ENCODE assay signal across 20 cellular contexts in the genomic region with DNA sequence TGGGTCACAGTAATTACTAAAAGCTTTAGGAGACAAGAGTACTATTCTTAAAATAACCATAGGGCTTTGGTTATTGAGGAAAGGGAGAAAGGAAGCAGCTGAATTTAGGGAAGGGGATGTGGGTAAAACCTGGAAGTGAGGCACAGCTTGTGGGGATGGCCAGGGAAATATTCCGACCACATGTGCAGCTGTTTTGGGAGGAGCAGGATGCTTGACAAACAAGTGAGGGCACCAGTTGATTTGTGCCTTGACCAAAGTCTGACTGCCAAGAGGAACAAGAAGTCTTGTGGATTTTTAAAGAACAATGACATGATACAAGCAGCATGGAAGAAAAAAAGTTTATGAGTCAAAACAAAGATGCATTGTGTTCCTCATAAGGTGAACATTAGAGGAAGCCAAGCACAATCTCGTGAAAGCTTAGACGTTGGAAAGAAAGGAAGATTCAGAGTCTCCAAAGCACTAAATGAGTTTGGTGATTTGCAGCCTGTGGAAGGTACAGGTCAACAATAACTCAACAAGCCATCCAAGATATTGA.
"Had no signal": no experiment of that assay in that cellular context is flagged by ENCODE, and none has a peak within 500 bp of the region (broad histone marks: within the 10 kb centered on the region; RNA-seq: fewer than 3 reads in every experiment).

No MANE protein-coding gene starts in this region.

- H3K4me3 ChIP-seq: adrenal gland, breast epithelium, gastroesophageal sphincter, heart left ventricle, left lung, transverse colon, vagina had no signal

- H3K9me3 ChIP-seq: adrenal gland, breast epithelium, gastroesophageal sphincter, heart left ventricle, left lung, transverse colon, vagina had no signal

- H3K4me1 ChIP-seq: adrenal gland, breast epithelium, gastroesophageal sphincter, heart left ventricle, left lung, transverse colon, vagina had no signal

- DNase-seq: activated CD4-positive, alpha-beta T cell treated with anti-CD3 and anti-CD28 coated beads for 1 hour; activated CD4-positive, alpha-beta T cell treated with anti-CD3 and anti-CD28 coated beads, Interleukin-2, amount 50 U/mL, for 4 hours; activated gamma-delta T cell; adrenal gland; effector CD4-positive, alpha-beta T cell; heart left ventricle; left lung; naive B cell; small intestine; stimulated activated CD4-positive, alpha-beta T cell treated with anti-CD3 and anti-CD28 coated beads, Interleukin-15, amount 100 ng/mL, for 24 hours; stimulated activated CD4-positive, alpha-beta T cell treated with anti-CD3 and anti-CD28 coated beads, Interleukin-2, amount 100 ng/mL, for 48 hours; transverse colon; WERI-Rb-1 had no signal

- H3K27ac Mint-ChIP-seq: activated naive CD4-positive, alpha-beta T cell treated with anti-CD3 and anti-CD28 coated beads, Interleukin-2, amount 50 U/mL, for 72 hours; stimulated activated naive CD8-positive, alpha-beta T cell treated with anti-CD3 and anti-CD28 coated beads, Interleukin-15, Interleukin-2, amounts not matched to agents 100 ng/mL and 50 ng/mL, for 24 hours had no signal

- H3K4me1 Mint-ChIP-seq: naive B cell, neural crest cell had no signal

- H3K36me3 Mint-ChIP-seq: activated naive CD4-positive, alpha-beta T cell treated with anti-CD3 and anti-CD28 coated beads, Interleukin-2, amount 50 U/mL, for 72 hours had no signal

- H3K4me3 Mint-ChIP-seq: naive B cell; neural crest cell; stimulated activated naive CD8-positive, alpha-beta T cell treated with anti-CD3 and anti-CD28 coated beads, Interleukin-15, Interleukin-2, amounts not matched to agents 100 ng/mL and 50 ng/mL, for 24 hours had no signal

- H3K36me3 ChIP-seq: adrenal gland, breast epithelium, gastroesophageal sphincter, heart left ventricle, left lung, transverse colon, vagina, WERI-Rb-1 had no signal

- H3K27me3 ChIP-seq: adrenal gland, breast epithelium, gastroesophageal sphincter, heart left ventricle, left lung, transverse colon, vagina had no signal

- FAIRE-seq: astrocyte, small intestine had no signal

- H3K9me3 Mint-ChIP-seq: neural crest cell had no signal

- H3K27me3 Mint-ChIP-seq: naive B cell; stimulated activated naive CD8-positive, alpha-beta T cell treated with anti-CD3 and anti-CD28 coated beads, Interleukin-15, Interleukin-2, amounts not matched to agents 100 ng/mL and 50 ng/mL, for 24 hours had no signal
